ENCODE assay signal across 8 cellular contexts in the genomic region with DNA sequence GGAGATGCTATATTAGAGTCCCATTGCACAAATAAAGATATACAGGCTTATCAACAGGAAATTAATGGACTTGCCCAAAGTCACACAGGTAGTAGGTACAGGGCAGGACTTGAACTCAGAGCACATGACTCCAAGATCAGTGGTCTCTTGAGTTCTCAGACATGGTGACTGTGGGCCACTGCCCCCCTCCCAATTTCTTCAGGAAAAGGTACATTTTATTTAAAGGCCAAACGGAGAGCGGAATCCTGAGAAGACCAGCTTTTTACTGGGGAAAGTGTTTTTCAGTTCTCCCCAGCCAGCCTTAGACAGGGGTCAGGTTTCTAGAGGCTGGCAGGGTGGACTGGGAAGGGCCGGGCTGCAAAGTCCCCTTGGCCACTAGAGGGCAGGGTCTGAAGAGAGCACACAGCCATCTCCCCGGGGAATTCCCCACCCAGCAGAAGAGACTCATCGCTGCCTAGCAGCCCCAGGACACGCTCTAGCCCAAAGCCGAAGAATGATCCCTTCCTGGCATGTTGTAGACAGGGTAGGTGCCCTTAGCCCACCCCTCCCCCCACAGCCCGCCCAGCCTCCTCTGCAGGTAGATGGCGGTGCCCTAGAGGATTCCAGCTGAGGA. TPM values are rescaled to one million over a fixed set of nuclear protein-coding genes. Genes with fewer than 3 reads are reported as not detected.
DNase-seq lines count a peak whose midpoint lies in the region; ATAC-seq and TF ChIP-seq lines count a peak whose summit lies in the region.

No MANE protein-coding gene starts in this region.

- TF ChIP-seq CTCF in coronary artery (IDR thresholded peaks at IDR 0.05) (peak; percentile 46), right lobe of liver (IDR thresholded peaks at IDR 0.05) (peak; percentile 67 to 95 (median 94))

- peaks cover 0 to 12% (median 0%) of the 10 kb centered on the region in 4 donors for H3K4me1 ChIP-seq in right lobe of liver

- intact Hi-C loops in right lobe of liver (cut with DNase I): loop anchor here in 1 of 2 donors (10.0 kb wide), 1 partner anchor 244 kb away; no protein-coding TSS in a partner anchor

- TF ChIP-seq POLR2A in right lobe of liver (IDR thresholded peaks at IDR 0.05): no peak

- no peaks in the 10 kb centered on the region for H3K9me3 ChIP-seq in right lobe of liver

- H3K27me3 ChIP-seq in right lobe of liver: no peaks in the 10 kb centered on the region

- DNase-seq in AG08395 (ENCODE audit: low spot score) (peak; percentile 83), NCI-H226 (peak; percentile 74), coronary artery (ENCODE audit: low spot score) (no peak), right lobe of liver (peak; percentile 71 to 80 (median 79))
- DNase-seq in activated CD4-positive, alpha-beta T cell treated with anti-CD3 and anti-CD28 coated beads for 48 hours: peak; percentile 88
- peak; percentile 43 for DNase-seq in stimulated activated CD8-positive, alpha-beta memory T cell treated with anti-CD3 and anti-CD28 coated beads, Interleukin-12 subunit alpha, Interleukin-12 subunit beta, amount 100 ng/mL, for 24 hours (ENCODE audit: extremely low read depth)

- peak; percentile 84 for ATAC-seq in GM18861 (IDR thresholded peaks at IDR 0.05; ENCODE audit: unreplicated experiment)
- peak; percentile 81 for ATAC-seq in HG03135 (IDR thresholded peaks at IDR 0.05; ENCODE audit: unreplicated experiment)
- peak; percentile 95 to 98 (median 96) for ATAC-seq in right lobe of liver

- H3K4me3 ChIP-seq in coronary artery: no peak overlapping the region
- H3K4me3 ChIP-seq in right lobe of liver: no peak overlapping the region

- H3K27ac ChIP-seq in coronary artery (no peak overlapping the region), right lobe of liver (no peak overlapping the region)

- no peaks in the 10 kb centered on the region for H3K36me3 ChIP-seq in right lobe of liver

- WGBS in right lobe of liver (ENCODE audit: insufficient coverage, low coverage, low lambda C conversion rate, missing lambda C conversion rate): 6% methylated on average over 2 of the region's 9 CpGs

RNA-seq across cellular contexts. Expression of a gene that starts 29.7 kb away (rescaled TPM):
- 10 to 100 TPM in 4 of 6 experiments, 1 to 10 TPM in 2; 6.8 to 17.7 (median 11.9) TPM for total RNA-seq in right lobe of liver
